In the genomic region with DNA sequence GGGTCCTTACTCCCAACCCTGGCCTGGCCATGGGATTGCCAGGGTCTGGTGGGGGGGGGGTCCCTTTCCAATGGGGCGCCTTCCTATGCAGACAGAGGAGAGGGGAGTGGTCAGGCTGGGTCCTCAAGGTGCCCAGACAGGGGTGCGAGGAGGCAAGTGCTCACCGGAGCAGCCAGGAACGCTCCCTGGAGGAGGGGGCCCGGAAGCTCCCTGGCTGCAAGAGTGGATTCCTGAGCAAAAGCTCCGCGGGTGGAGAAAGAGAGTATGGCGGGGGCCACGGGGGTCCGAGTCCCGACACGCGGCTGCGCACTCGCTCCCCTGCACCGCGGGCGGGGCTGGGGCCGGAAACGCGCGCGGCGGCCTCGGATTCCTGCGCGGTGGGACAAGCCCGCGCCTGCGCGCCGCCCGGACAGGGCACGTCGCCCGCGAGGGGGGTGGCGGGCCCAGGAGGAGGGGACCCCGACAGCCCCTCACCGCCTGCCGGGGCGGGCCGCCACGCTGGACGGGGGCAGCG, we compare ENCODE assay signal across 7 cellular contexts. TPM values are rescaled to one million over a fixed set of nuclear protein-coding genes. Genes with fewer than 3 reads are reported as not detected.
DNase-seq lines count a peak whose midpoint lies in the region; ATAC-seq and TF ChIP-seq lines count a peak whose summit lies in the region.

No MANE protein-coding gene starts in this region.

- H3K27ac ChIP-seq in effector memory CD4-positive, alpha-beta T cell (ENCODE audit: insufficient read depth, low read length, poor library complexity, severe bottlenecking) = peak overlapping the region; percentile 78
- H3K27ac ChIP-seq in mucosa of rectum (ENCODE audit: low read depth in 2 of 2, low read length in 2 of 2) = peak overlapping the region; percentile 91 to 96

- TF ChIP-seq CTCF in activated CD8-positive, alpha-beta T cell treated with anti-CD3 and anti-CD28 coated beads for 36 hours (IDR thresholded peaks at IDR 0.05) = no peak

- H3K4me1 Mint-ChIP-seq in activated CD8-positive, alpha-beta T cell treated with anti-CD3 and anti-CD28 coated beads for 36 hours (ENCODE audit: low read depth) = peaks cover 14% of the 10 kb centered on the region
- H3K4me1 Mint-ChIP-seq in stimulated activated naive CD8-positive, alpha-beta T cell treated with anti-CD3 and anti-CD28 coated beads, Interleukin-15, Interleukin-2, amounts not matched to agents 100 ng/mL and 50 ng/mL, for 24 hours (ENCODE audit: low read depth) = peaks cover 13% of the 10 kb centered on the region

- no peaks in the 10 kb centered on the region for H3K9me3 Mint-ChIP-seq in activated CD8-positive, alpha-beta T cell treated with anti-CD3 and anti-CD28 coated beads for 36 hours
- H3K9me3 Mint-ChIP-seq in stimulated activated naive CD8-positive, alpha-beta T cell treated with anti-CD3 and anti-CD28 coated beads, Interleukin-15, Interleukin-2, amounts not matched to agents 100 ng/mL and 50 ng/mL, for 24 hours = no peaks in the 10 kb centered on the region

- POLR2A ChIA-PET in activated CD8-positive, alpha-beta T cell treated with anti-CD3 and anti-CD28 coated beads for 36 hours (lab: Charles Lee) = interaction anchor here (1.0 kb wide), 1 partner anchor 20 kb away, joined by 3 read pairs; no protein-coding TSS in a partner anchor

- peak overlapping the region; percentile 66 to 69 for H3K9ac ChIP-seq in mucosa of rectum (ENCODE audit: low read depth in 1 of 2, low read length in 2 of 2)

- peak; percentile 44 for ATAC-seq in activated CD8-positive, alpha-beta T cell treated with anti-CD3 and anti-CD28 coated beads for 36 hours

- intact Hi-C loops in activated CD8-positive, alpha-beta T cell treated with anti-CD3 and anti-CD28 coated beads for 36 hours (cut with micrococcal nuclease) = loop anchor here (5.0 kb wide), 1 partner anchor 259 kb away; no protein-coding TSS in a partner anchor

- no peaks in the 10 kb centered on the region for H3K9me3 ChIP-seq in effector memory CD4-positive, alpha-beta T cell (ENCODE audit: control insufficient read depth, low read length)
- no peaks in the 10 kb centered on the region for H3K9me3 ChIP-seq in mucosa of rectum (ENCODE audit: control insufficient read depth in 2 of 2, low read length in 2 of 2)

- CTCF ChIA-PET in activated CD8-positive, alpha-beta T cell treated with anti-CD3 and anti-CD28 coated beads for 36 hours (lab: Charles Lee) = interaction anchor here (1.0 kb wide), 1 partner anchor 17 kb away, joined by 4 read pairs; no protein-coding TSS in a partner anchor

- H3K4me3 Mint-ChIP-seq in activated CD8-positive, alpha-beta T cell treated with anti-CD3 and anti-CD28 coated beads for 36 hours = peak overlapping the region; percentile 75
- peak overlapping the region; percentile 81 for H3K4me3 Mint-ChIP-seq in stimulated activated naive CD8-positive, alpha-beta T cell treated with anti-CD3 and anti-CD28 coated beads, Interleukin-15, Interleukin-2, amounts not matched to agents 100 ng/mL and 50 ng/mL, for 24 hours

- H3K27me3 Mint-ChIP-seq in activated CD8-positive, alpha-beta T cell treated with anti-CD3 and anti-CD28 coated beads for 36 hours = no peaks in the 10 kb centered on the region
- peaks cover 6% of the 10 kb centered on the region for H3K27me3 Mint-ChIP-seq in stimulated activated naive CD8-positive, alpha-beta T cell treated with anti-CD3 and anti-CD28 coated beads, Interleukin-15, Interleukin-2, amounts not matched to agents 100 ng/mL and 50 ng/mL, for 24 hours

- DNase-seq in HuH-7.5 (ENCODE audit: low spot score) (peak; percentile 59), occipital lobe (lab: John Stamatoyannopoulos, UW) (no peak)
- peak; percentile 59 for DNase-seq in activated CD8-positive, alpha-beta T cell treated with anti-CD3 and anti-CD28 coated beads for 36 hours
- peak; percentile 35 to 49 (median 38) for DNase-seq in effector memory CD4-positive, alpha-beta T cell

- H3K4me3 ChIP-seq in effector memory CD4-positive, alpha-beta T cell (ENCODE audit: insufficient read depth, low read depth, low read length, poor library complexity, severe bottlenecking) = peak overlapping the region; percentile 29
- H3K4me3 ChIP-seq in mucosa of rectum (ENCODE audit: low read length in 2 of 2) = peak overlapping the region; percentile 56 to 78

- H3K27me3 ChIP-seq in effector memory CD4-positive, alpha-beta T cell (replicated peaks; ENCODE audit: control insufficient read depth, insufficient read depth, low read length, poor library complexity, severe bottlenecking) = no peaks in the 10 kb centered on the region
- peaks cover 2 to 8% of the 10 kb centered on the region in 2 donors for H3K27me3 ChIP-seq in mucosa of rectum (ENCODE audit: control insufficient read depth in 2 of 2, insufficient read depth in 2 of 2, low read length in 2 of 2)

- peak; percentile 40 for TF ChIP-seq POLR2A in GM18526 (IDR thresholded peaks at IDR 0.05; ENCODE audit: extremely low read depth, insufficient read length)

- no peaks in the 10 kb centered on the region for H3K36me3 ChIP-seq in effector memory CD4-positive, alpha-beta T cell (ENCODE audit: control insufficient read depth, insufficient read depth, low read length)
- no peaks in the 10 kb centered on the region for H3K36me3 ChIP-seq in mucosa of rectum (ENCODE audit: control insufficient read depth in 2 of 2, insufficient read depth in 2 of 2, low read length in 2 of 2)

- H3K36me3 Mint-ChIP-seq in activated CD8-positive, alpha-beta T cell treated with anti-CD3 and anti-CD28 coated beads for 36 hours (ENCODE audit: low read depth) = no peaks in the 10 kb centered on the region
- no peaks in the 10 kb centered on the region for H3K36me3 Mint-ChIP-seq in stimulated activated naive CD8-positive, alpha-beta T cell treated with anti-CD3 and anti-CD28 coated beads, Interleukin-15, Interleukin-2, amounts not matched to agents 100 ng/mL and 50 ng/mL, for 24 hours (ENCODE audit: low read depth)

- peaks cover 20% of the 10 kb centered on the region for H3K4me1 ChIP-seq in effector memory CD4-positive, alpha-beta T cell (ENCODE audit: control insufficient read depth, insufficient read depth, low read length, poor library complexity, severe bottlenecking)
- H3K4me1 ChIP-seq in mucosa of rectum (ENCODE audit: control insufficient read depth in 2 of 2, insufficient read depth in 2 of 2, low read length in 2 of 2) = peaks cover 44 to 51% of the 10 kb centered on the region in 2 donors

- H3K27ac Mint-ChIP-seq in activated CD8-positive, alpha-beta T cell treated with anti-CD3 and anti-CD28 coated beads for 36 hours = peak overlapping the region; percentile 83
- peak overlapping the region; percentile 70 for H3K27ac Mint-ChIP-seq in stimulated activated naive CD8-positive, alpha-beta T cell treated with anti-CD3 and anti-CD28 coated beads, Interleukin-15, Interleukin-2, amounts not matched to agents 100 ng/mL and 50 ng/mL, for 24 hours

RNA-seq across cellular contexts. Expression of gene GPR132, which starts 27.7 kb away (rescaled TPM):
- 10 to 100 TPM; 15.1 to 16.4 TPM for total RNA-seq in activated CD8-positive, alpha-beta T cell treated with anti-CD3 and anti-CD28 coated beads for 36 hours
- 0.94 TPM for total RNA-seq in occipital lobe
